Comparison of ENCODE assay signal across 24 cellular contexts in genomic region chr3:191047930-191048329, GRCh38.
"Had no signal": no experiment of that assay in that cellular context is flagged by ENCODE, and none has a peak within 500 bp of the region (broad histone marks: within the 10 kb centered on the region; RNA-seq: fewer than 3 reads in every experiment).

No MANE protein-coding gene starts in this region.

- DNase-seq: activated CD4-positive, alpha-beta T cell treated with anti-CD3 and anti-CD28 coated beads for 1 hour; activated CD4-positive, alpha-beta T cell treated with anti-CD3 and anti-CD28 coated beads, Interleukin-2, amount 50 U/mL, for 1 hour; activated CD8-positive, alpha-beta T cell treated with anti-CD3 and anti-CD28 coated beads, Interleukin-2, amount 10 ng/mL, durations not matched to agents 7 days and 5 days; activated gamma-delta T cell; activated naive CD4-positive, alpha-beta T cell treated with anti-CD3 and anti-CD28 coated beads, Interleukin-2, amount 50 U/mL, for 16 hours; activated naive CD8-positive, alpha-beta T cell treated with anti-CD3 and anti-CD28 coated beads, Interleukin-2, amount 50 U/mL, for 24 hours; anterior cingulate cortex; caudate nucleus; effector memory CD4-positive, alpha-beta T cell; foreskin fibroblast; immature natural killer cell; left ventricle myocardium inferior; midbrain; natural killer cell; spleen; stimulated activated CD4-positive, alpha-beta T cell treated with anti-CD3 and anti-CD28 coated beads, Interleukin-4, amount 100 ng/mL, for 1 hour; stimulated activated naive CD4-positive, alpha-beta T cell; T-helper 1 cell; thyroid gland; upper lobe of right lung had no signal

- H3K27me3 ChIP-seq: esophagus muscularis mucosa, spleen, thyroid gland, upper lobe of right lung had no signal

- ATAC-seq: activated CD8-positive, alpha-beta T cell treated with anti-CD3 and anti-CD28 coated beads, Interleukin-2, amount 10 ng/mL, durations not matched to agents 7 days and 5 days; activated naive CD8-positive, alpha-beta T cell treated with anti-CD3 and anti-CD28 coated beads, Interleukin-2, amount 50 U/mL, for 24 hours; natural killer cell; upper lobe of right lung had no signal

- H3K27ac Mint-ChIP-seq: activated CD8-positive, alpha-beta T cell treated with anti-CD3 and anti-CD28 coated beads, Interleukin-2, amount 10 ng/mL, durations not matched to agents 7 days and 5 days; activated naive CD8-positive, alpha-beta T cell treated with anti-CD3 and anti-CD28 coated beads, Interleukin-2, amount 50 U/mL, for 24 hours; activated T-helper 1 cell treated with anti-CD3 and anti-CD28 coated beads, Interleukin-12 subunit alpha, Interleukin-12 subunit beta, Interleukin-2, Interleukin-4 antibody, amounts not matched to agents 30 ng/mL and 10 ng/mL and 1 ng/mL, durations not matched to agents 14 hours and 24 hours and 36 hours; brain; immature natural killer cell; natural killer cell; progenitor cell of endocrine pancreas had no signal

- H3K27ac ChIP-seq: esophagus muscularis mucosa, left ventricle myocardium inferior, spleen, thyroid gland, upper lobe of right lung had no signal

- H3K4me3 Mint-ChIP-seq: activated CD8-positive, alpha-beta T cell treated with anti-CD3 and anti-CD28 coated beads, Interleukin-2, amount 10 ng/mL, durations not matched to agents 7 days and 5 days; activated naive CD8-positive, alpha-beta T cell treated with anti-CD3 and anti-CD28 coated beads, Interleukin-2, amount 50 U/mL, for 24 hours; activated T-helper 1 cell treated with anti-CD3 and anti-CD28 coated beads, Interleukin-12 subunit alpha, Interleukin-12 subunit beta, Interleukin-2, Interleukin-4 antibody, amounts not matched to agents 30 ng/mL and 10 ng/mL and 1 ng/mL, durations not matched to agents 14 hours and 24 hours and 36 hours; brain; immature natural killer cell; natural killer cell had no signal

- H3K36me3 Mint-ChIP-seq: brain, immature natural killer cell, natural killer cell had no signal

- H3K36me3 ChIP-seq: esophagus muscularis mucosa, left ventricle myocardium inferior, spleen, thyroid gland, upper lobe of right lung had no signal

- H3K4me1 Mint-ChIP-seq: activated naive CD8-positive, alpha-beta T cell treated with anti-CD3 and anti-CD28 coated beads, Interleukin-2, amount 50 U/mL, for 24 hours; brain; immature natural killer cell; natural killer cell had no signal

- H3K27me3 Mint-ChIP-seq: activated naive CD8-positive, alpha-beta T cell treated with anti-CD3 and anti-CD28 coated beads, Interleukin-2, amount 50 U/mL, for 24 hours; progenitor cell of endocrine pancreas had no signal

- H3K4me1 ChIP-seq: esophagus muscularis mucosa, left ventricle myocardium inferior, spleen, thyroid gland, upper lobe of right lung had no signal

- H3K4me3 ChIP-seq: esophagus muscularis mucosa, left ventricle myocardium inferior, spleen, thyroid gland, upper lobe of right lung had no signal

- H3K9me3 ChIP-seq: thyroid gland, upper lobe of right lung had no signal
